Comparison of ENCODE assay signal across 25 cellular contexts in genomic region chr4:68735106-68735505, GRCh38.
DNase-seq lines count a peak whose midpoint lies in the region; ATAC-seq, FAIRE-seq and TF ChIP-seq lines count a peak whose summit lies in the region.
"Had no signal": no experiment of that assay in that cellular context is flagged by ENCODE, and none has a peak within 500 bp of the region (broad histone marks: within the 10 kb centered on the region; RNA-seq: fewer than 3 reads in every experiment).

No MANE protein-coding gene starts in this region.

- TF ChIP-seq RAD21 in H1 (IDR thresholded peaks at IDR 0.05 in 1 of 2, conservative IDR thresholded peaks at IDR 0.05 in 1 of 2; ENCODE audit: low read depth in 2 of 2, low read length in 2 of 2) = no peak

- no peak overlapping the region for H3K4me3 Mint-ChIP-seq in Calu3 (ENCODE audit: low read depth, unreplicated experiment)
- H3K4me3 Mint-ChIP-seq: CD4-positive, alpha-beta memory T cell; T-cell had no signal

- peaks cover 3% of the 10 kb centered on the region for H3K36me3 Mint-ChIP-seq in Calu3 (ENCODE audit: insufficient read depth, unreplicated experiment)
- H3K36me3 Mint-ChIP-seq: CD4-positive, alpha-beta memory T cell; T-cell had no signal

- H3K18ac ChIP-seq in H1 (ENCODE audit: extremely low read depth, low read length) (no peak overlapping the region; the same call in 1 of the 2 replicates), neuronal stem cell (ENCODE audit: low read length) (no peak overlapping the region)

- no peak for TF ChIP-seq POLR2A in H1 (IDR thresholded peaks at IDR 0.05; ENCODE audit: control extremely low read depth in 1 of 2, low read depth in 2 of 2, low read length in 2 of 2)
- TF ChIP-seq POLR2A in suprapubic skin (IDR thresholded peaks at IDR 0.05) = no peak

- peaks cover 0 to 1% (median 0%) of the 10 kb centered on the region in 4 experiments; a peak in 1 of 7 replicates for H3K27me3 ChIP-seq in H1 (replicated peaks in 1 of 4; ENCODE audit: control insufficient read depth in 3 of 4, extremely low read depth in 1 of 4, insufficient read depth in 3 of 4, low read length in 3 of 4)
- no peaks in the 10 kb centered on the region for H3K27me3 ChIP-seq in neuronal stem cell (ENCODE audit: control insufficient read depth in 3 of 3, insufficient read depth in 3 of 3, low read depth in 1 of 3, low read length in 3 of 3)
- no peaks in the 10 kb centered on the region for H3K27me3 ChIP-seq in suprapubic skin

- H3K9ac ChIP-seq in H1 (replicated peaks in 1 of 4; ENCODE audit: extremely low read depth in 1 of 4, low read depth in 3 of 4, low read length in 3 of 4) = no peak overlapping the region
- H3K9ac ChIP-seq in neuronal stem cell (ENCODE audit: low read depth, low read length, poor library complexity) = no peak overlapping the region
- H3K9ac ChIP-seq: GM23248 had no signal

- intact Hi-C loops in Calu3 (cut with micrococcal nuclease; ENCODE audit: unreplicated experiment) = no loop called here

- no peak overlapping the region for H3K4me3 ChIP-seq in H1 (ENCODE audit: extremely low read depth in 1 of 4, insufficient read depth in 2 of 4, low read depth in 3 of 4, low read length in 4 of 4)
- H3K4me3 ChIP-seq in neuronal stem cell (ENCODE audit: low read length in 2 of 2) = no peak overlapping the region
- H3K4me3 ChIP-seq in suprapubic skin = no peak overlapping the region
- H3K4me3 ChIP-seq: GM23248, HAP-1, K562 had no signal

- POLR2A ChIA-PET in H1 (lab: Charles Lee; ENCODE audit: partially characterized antibody) = no interaction called here

- H3K27ac ChIP-seq in 22Rv1 (peak overlapping the region; percentile 87), H1 (ENCODE audit: low read depth, low read length) (no peak overlapping the region), neuronal stem cell (replicated peaks; ENCODE audit: low read length) (no peak overlapping the region), suprapubic skin (no peak overlapping the region)
- H3K27ac ChIP-seq: GM23248 had no signal

- H3K14ac ChIP-seq in H1 (ENCODE audit: insufficient read length) (no peak overlapping the region), neuronal stem cell (ENCODE audit: low read length) (no peak overlapping the region)

- peaks cover 45% of the 10 kb centered on the region for H3K4me1 Mint-ChIP-seq in Calu3 (ENCODE audit: low read depth, unreplicated experiment)
- H3K4me1 Mint-ChIP-seq: T-cell had no signal

- H2BK15ac ChIP-seq in H1 (ENCODE audit: low read length) (no peak overlapping the region), neuronal stem cell (ENCODE audit: low read length) (no peak overlapping the region)

- H3K4me2 ChIP-seq in H1 (ENCODE audit: insufficient read depth in 1 of 2, low read depth in 2 of 2, low read length in 2 of 2) (no peak overlapping the region), neuronal stem cell (ENCODE audit: insufficient read depth, low read length, poor library complexity, severe bottlenecking) (no peak overlapping the region)

- H2BK12ac ChIP-seq in H1 (ENCODE audit: low read depth, low read length) = no peak overlapping the region
- no peak overlapping the region for H2BK12ac ChIP-seq in neuronal stem cell (ENCODE audit: low read length)

- H4K20me1 ChIP-seq in H1 (replicated peaks in 1 of 2; ENCODE audit: control insufficient read depth in 1 of 2, insufficient read depth in 2 of 2, low read length in 2 of 2) = no peaks in the 10 kb centered on the region

- no peaks in the 10 kb centered on the region for H3K27me3 Mint-ChIP-seq in Calu3 (ENCODE audit: unreplicated experiment)

- H3K79me2 ChIP-seq in H1 (ENCODE audit: control insufficient read depth in 1 of 2, insufficient read depth in 2 of 2, low read length in 2 of 2) = no peaks in the 10 kb centered on the region

- H4K8ac ChIP-seq in H1 (ENCODE audit: extremely low read depth, insufficient read depth, low read length) (no peak overlapping the region), neuronal stem cell (ENCODE audit: low read depth, low read length) (no peak overlapping the region)

- H3K9me3 ChIP-seq in H1 (ENCODE audit: insufficient read depth in 2 of 2, low read depth in 1 of 2, low read length in 1 of 2) (no peaks in the 10 kb centered on the region; a peak in 1 of 4 replicates), neuronal stem cell (replicated peaks in 1 of 2; ENCODE audit: control insufficient read depth in 2 of 2, insufficient read depth in 1 of 2, low read depth in 1 of 2, low read length in 2 of 2) (no peaks in the 10 kb centered on the region), suprapubic skin (no peaks in the 10 kb centered on the region)
- H3K9me3 ChIP-seq: HAP-1 had no signal

- DNase-seq in Calu3 (no peak), H1 (ENCODE audit: low read depth in 1 of 2, low spot score in 2 of 2) (no peak), neuronal stem cell (ENCODE audit: low spot score) (no peak), OCI-M2 (lab: John Stamatoyannopoulos, UW; ENCODE audit: unreplicated experiment) (no peak), suprapubic skin (ENCODE audit: low spot score in 2 of 2) (no peak)
- DNase-seq: C1 segment of cervical spinal cord; CD4-positive, alpha-beta memory T cell; DMS153; DND-41; GM23248; Kasumi-1; NCI-H1105; NCI-H146; NCI-H1930; NCI-H2107; NCI-H526 treated with DMSO at 0.1 percent for 48 hours; RPMI8226; SHP77; T-cell had no signal

- H3K27ac Mint-ChIP-seq in Calu3 (ENCODE audit: unreplicated experiment) = peak overlapping the region; percentile 61
- H3K27ac Mint-ChIP-seq: CD4-positive, alpha-beta memory T cell; T-cell had no signal

- no peak overlapping the region for H4K5ac ChIP-seq in H1 (ENCODE audit: insufficient read length, low read depth, low read length)

- H2BK20ac ChIP-seq in H1 (ENCODE audit: low read length) = no peak overlapping the region

- no peak overlapping the region for H2AK5ac ChIP-seq in H1 (ENCODE audit: low read depth, low read length)
- no peak overlapping the region for H2AK5ac ChIP-seq in neuronal stem cell (ENCODE audit: low read depth, low read length)

- WGBS in H1 (ENCODE audit: extremely low coverage in 1 of 2, insufficient coverage in 1 of 2, insufficient read length in 1 of 2, insufficient replicate concordance in 2 of 2, low coverage in 1 of 2, low lambda C conversion rate in 2 of 2, missing lambda C conversion rate in 1 of 2), 2 experiments = 84% methylated on average over 1 of the region's 1 CpG; no CpG with 5 or more reads in 1 of the 2 experiments
- WGBS in neuronal stem cell (ENCODE audit: extremely low coverage in 2 of 2, insufficient read length in 2 of 2, insufficient replicate concordance in 1 of 2), 2 donors = no CpG with 5 or more reads among the region's 1 CpG
- 40% methylated on average over 1 of the region's 1 CpG for WGBS in suprapubic skin

- H2BK5ac ChIP-seq in H1 (ENCODE audit: low read depth, low read length) = no peak overlapping the region
- no peak overlapping the region for H2BK5ac ChIP-seq in neuronal stem cell (ENCODE audit: low read length)

- H3K79me1 ChIP-seq in H1 (ENCODE audit: low read depth, low read length) (no peaks in the 10 kb centered on the region), neuronal stem cell (ENCODE audit: low read depth, low read length) (no peaks in the 10 kb centered on the region)

- H2BK120ac ChIP-seq in H1 (replicated peaks; ENCODE audit: low read depth, low read length) (no peak overlapping the region), neuronal stem cell (ENCODE audit: low read depth, low read length) (no peak overlapping the region)

- no peak for TF ChIP-seq CTCF in 22Rv1 (IDR thresholded peaks at IDR 0.05)
- no peak for TF ChIP-seq CTCF in Calu3 (IDR thresholded peaks at IDR 0.05; ENCODE audit: unreplicated experiment)
- TF ChIP-seq CTCF in H1 (IDR thresholded peaks at IDR 0.05; ENCODE audit: control extremely low read depth in 1 of 3, insufficient read depth in 1 of 3, low read depth in 1 of 3, low read length in 3 of 3) = no peak
- no peak for TF ChIP-seq CTCF in suprapubic skin (IDR thresholded peaks at IDR 0.05)

- ATAC-seq in HG02623 (IDR thresholded peaks at IDR 0.05; ENCODE audit: unreplicated experiment) (no peak), HG03469 (IDR thresholded peaks at IDR 0.05; ENCODE audit: unreplicated experiment) (no peak)
- ATAC-seq: K562, T-cell had no signal

- H4K91ac ChIP-seq in H1 (replicated peaks; ENCODE audit: insufficient read length, low read length) = no peak overlapping the region
- no peak overlapping the region for H4K91ac ChIP-seq in neuronal stem cell (ENCODE audit: low read depth, low read length, poor library complexity)

- H3K23ac ChIP-seq in H1 (ENCODE audit: insufficient read length) (no peak overlapping the region), neuronal stem cell (ENCODE audit: low read depth, low read length, poor library complexity) (no peak overlapping the region)

- FAIRE-seq in H1 (lab: Jason Lieb, UNC) = no peak
- FAIRE-seq: GM12892, K562 had no signal

- TF ChIP-seq EP300 in H1 (IDR thresholded peaks at IDR 0.05; ENCODE audit: borderline replicate concordance in 1 of 2, low read depth in 2 of 2, low read length in 2 of 2) (no peak), suprapubic skin (IDR thresholded peaks at IDR 0.05) (no peak)

- BruUV-seq in Calu3 (replicated peaks; lab: Mats Ljungman, UMichigan) = no TSS peak

- H3K4me1 ChIP-seq in H1 (replicated peaks in 1 of 4; ENCODE audit: control insufficient read depth in 3 of 4, insufficient read depth in 4 of 4, low read length in 3 of 4) (no peaks in the 10 kb centered on the region), neuronal stem cell (ENCODE audit: control insufficient read depth in 2 of 2, insufficient read depth in 1 of 2, low read depth in 1 of 2, low read length in 2 of 2) (peaks cover 0 to 2% of the 10 kb centered on the region in 2 donors), suprapubic skin (no peaks in the 10 kb centered on the region)
- H3K4me1 ChIP-seq: HAP-1 had no signal

- H3K9me3 Mint-ChIP-seq in Calu3 (ENCODE audit: low read depth, unreplicated experiment) = peaks cover 6% of the 10 kb centered on the region
- H3K9me3 Mint-ChIP-seq: T-cell had no signal

- H3K23me2 ChIP-seq in H1 (ENCODE audit: low read depth, low read length) = no peaks in the 10 kb centered on the region

- no peak overlapping the region for H3K56ac ChIP-seq in H1 (replicated peaks; ENCODE audit: insufficient read length, low read depth, low read length)

- CTCF ChIA-PET in Calu3 (lab: Charles Lee) = interaction anchor here (1.7 kb wide), 1 partner anchor 10 kb away, joined by 7 read pairs; no protein-coding TSS in a partner anchor
- CTCF ChIA-PET in H1 (lab: Charles Lee; ENCODE audit: partially characterized antibody) = interaction anchor here (0.6 to 1.4 kb wide), 3 partner anchors 9 to 235 kb away, joined by 3 to 4 read pairs (median 3); no protein-coding TSS in a partner anchor

- H3K36me3 ChIP-seq in H1 (ENCODE audit: control insufficient read depth in 2 of 4, insufficient read depth in 4 of 4, low read length in 3 of 4) = no peaks in the 10 kb centered on the region
- no peaks in the 10 kb centered on the region for H3K36me3 ChIP-seq in neuronal stem cell (replicated peaks in 1 of 2; ENCODE audit: control insufficient read depth in 2 of 2, insufficient read depth in 2 of 2, low read length in 2 of 2)
- H3K36me3 ChIP-seq in suprapubic skin = no peaks in the 10 kb centered on the region
- H3K36me3 ChIP-seq: HAP-1 had no signal

- H3K4ac ChIP-seq in H1 (replicated peaks; ENCODE audit: insufficient read length, low read depth, low read length) = no peak overlapping the region
- H3K4ac ChIP-seq in neuronal stem cell (ENCODE audit: low read length) = no peak overlapping the region

- H2AFZ ChIP-seq in H1 (ENCODE audit: low read length) (0 out of 2 replicates have a peak overlapping the region, but pooled peaks have one; percentile 62), neuronal stem cell (ENCODE audit: low read length) (peak overlapping the region; percentile 29)
- H2AFZ ChIP-seq: GM23248 had no signal
